1 cellular context compared by ENCODE assay signal in the genomic region with DNA sequence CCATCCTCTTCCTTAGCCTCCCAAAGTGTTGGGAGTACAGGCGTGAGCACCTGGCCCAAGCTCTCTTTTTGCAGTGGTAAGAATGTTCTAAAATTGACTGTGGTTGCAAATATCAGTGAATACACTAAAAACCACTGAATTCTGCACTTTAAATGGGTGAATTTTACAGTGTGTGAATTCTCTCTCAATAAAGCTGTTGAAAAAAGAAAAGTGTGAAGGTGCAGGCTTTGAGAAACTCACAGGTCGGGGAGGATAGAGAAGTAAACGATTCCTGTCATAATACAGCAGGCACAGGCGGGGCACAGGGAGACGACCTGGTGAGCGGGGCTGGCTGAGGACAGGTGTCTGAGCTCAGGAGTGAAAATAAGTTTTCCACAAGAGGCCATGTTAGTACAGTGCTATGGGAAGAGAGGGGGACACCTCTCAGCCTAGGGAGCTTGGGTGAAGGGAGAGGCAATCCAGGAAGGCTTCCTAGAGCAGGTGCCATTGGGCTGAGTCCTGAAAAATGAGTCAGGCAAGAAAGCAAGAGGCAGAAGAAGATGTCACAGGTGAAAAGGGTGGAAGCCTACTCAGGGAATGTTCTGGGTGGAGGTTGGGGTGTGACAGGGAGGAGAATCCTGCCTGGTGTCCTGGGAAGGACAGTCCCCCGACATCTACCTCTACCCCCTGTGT.
A peak's percentile ranks its signal among the peaks of the same experiment; 100 is the strongest.
TF ChIP-seq lines count a peak whose summit lies in the region.

No MANE protein-coding gene starts in this region.

TF ChIP-seq in K562, 482 proteins besides CTCF, POLR2A, EP300 and RAD21 (continued from another document):
- TF ChIP-seq ZFP36 (IDR thresholded peaks at IDR 0.05; ENCODE audit: low read depth, low read length, partially characterized antibody), result peak; percentile 91
- no peak for TF ChIP-seq RCOR1 (IDR thresholded peaks at IDR 0.05; ENCODE audit: borderline replicate concordance in 1 of 2, low read depth in 2 of 2, low read length in 2 of 2)
